ENCODE assay signal across 25 cellular contexts in genomic region chr3:17840126-17840525, GRCh38.
"Had no signal": no experiment of that assay in that cellular context is flagged by ENCODE, and none has a peak within 500 bp of the region (broad histone marks: within the 10 kb centered on the region; RNA-seq: fewer than 3 reads in every experiment).

No MANE protein-coding gene starts in this region.

- H3K9me3 ChIP-seq: ascending aorta, colonic mucosa, neutrophil, pancreas, psoas muscle, sigmoid colon, thyroid gland had no signal

- H3K27me3 ChIP-seq: ascending aorta, cardiac muscle cell, colonic mucosa, neutrophil, pancreas, sigmoid colon, thyroid gland had no signal

- H3K36me3 ChIP-seq: ascending aorta, cardiac muscle cell, colonic mucosa, neutrophil, pancreas, sigmoid colon, thyroid gland had no signal

- H3K4me1 ChIP-seq: ascending aorta, colonic mucosa, pancreas, psoas muscle, sigmoid colon had no signal

- H3K4me2 ChIP-seq: smooth muscle cell had no signal

- H3K4me3 ChIP-seq: ascending aorta, cardiac muscle cell, colonic mucosa, pancreas, psoas muscle, sigmoid colon, smooth muscle cell, thyroid gland had no signal

- DNase-seq: activated CD4-positive, alpha-beta T cell treated with anti-CD3 and anti-CD28 coated beads for 1 hour; activated CD8-positive, alpha-beta T cell treated with anti-CD3 and anti-CD28 coated beads, Interleukin-2, amount 10 ng/mL, durations not matched to agents 7 days and 5 days; activated effector memory CD4-positive, alpha-beta T cell treated with Interleukin-2 at 50 U/mL for 16 hours; activated naive CD4-positive, alpha-beta T cell treated with Interleukin-2 at 50 U/mL for 16 hours; cerebellar nuclear complex; colonic mucosa; effector CD8-positive, alpha-beta T cell; left cardiac atrium; left ventricle myocardium superior; naive B cell; nephron progenitor cell; pancreas; psoas muscle; sigmoid colon; stimulated activated CD4-positive, alpha-beta T cell treated with anti-CD3 and anti-CD28 coated beads, Interleukin-1b, Interleukin-23, amount 100 ng/mL, for 48 hours; stimulated activated CD4-positive, alpha-beta T cell treated with anti-CD3 and anti-CD28 coated beads, Interleukin-4, amount 100 ng/mL, for 4 hours; stimulated activated CD8-positive, alpha-beta memory T cell treated with anti-CD3 and anti-CD28 coated beads, Interleukin-4, amount 100 ng/mL, for 48 hours; stimulated activated naive CD8-positive, alpha-beta T cell treated with anti-CD3 and anti-CD28 coated beads, Interleukin-15, amount 100 ng/mL, for 72 hours; substantia nigra; T-helper 9 cell; thyroid gland had no signal
